19 cellular contexts compared by ENCODE assay signal in the genomic region with DNA sequence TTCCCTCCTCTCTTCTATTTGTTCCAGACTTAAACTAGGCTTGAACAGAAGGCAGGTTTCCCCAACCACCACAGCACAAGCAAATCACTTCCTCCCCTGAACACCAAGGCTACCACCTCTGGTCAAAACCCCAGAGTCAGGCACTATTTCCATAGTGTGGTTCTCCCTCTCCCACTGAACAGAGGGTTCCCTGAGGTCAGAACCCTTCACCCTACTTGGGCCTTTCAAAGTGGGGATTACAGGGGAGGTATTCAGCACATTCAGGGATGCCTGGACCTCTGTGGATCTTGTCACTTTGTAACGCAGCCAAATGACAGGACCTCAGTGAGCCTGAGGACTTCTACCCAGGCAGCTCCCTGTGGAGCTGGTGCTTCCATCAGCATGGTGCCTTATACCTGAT.
DNase-seq lines count a peak whose midpoint lies in the region; ATAC-seq and TF ChIP-seq lines count a peak whose summit lies in the region.
"Had no signal": no experiment of that assay in that cellular context is flagged by ENCODE, and none has a peak within 500 bp of the region (broad histone marks: within the 10 kb centered on the region; RNA-seq: fewer than 3 reads in every experiment).

No MANE protein-coding gene starts in this region.

- TF ChIP-seq CTCF in ascending aorta (IDR thresholded peaks at IDR 0.05), result no peak
- TF ChIP-seq CTCF in lung (IDR thresholded peaks at IDR 0.05; ENCODE audit: control extremely low read depth, extremely low read depth), result no peak
- TF ChIP-seq CTCF in stomach (IDR thresholded peaks at IDR 0.05), result no peak
- no peak for TF ChIP-seq CTCF in osteoblast (IDR thresholded peaks at IDR 0.05; ENCODE audit: extremely low read depth, low read depth, low read length)

- H3K9me3 ChIP-seq in BLaER1 treated with 17β-estradiol and CSF1 and Interleukin-3, amounts not matched to agents 10 nM and 100 nM (replicated peaks in 1 of 11), result no peaks in the 10 kb centered on the region
- H3K9me3 ChIP-seq in ascending aorta, result no peaks in the 10 kb centered on the region
- H3K9me3 ChIP-seq in lung (ENCODE audit: control insufficient read depth in 2 of 2, insufficient read depth in 1 of 2, low read length in 1 of 2), result no peaks in the 10 kb centered on the region
- H3K9me3 ChIP-seq in stomach, result no peaks in the 10 kb centered on the region
- no peaks in the 10 kb centered on the region for H3K9me3 ChIP-seq in osteoblast (ENCODE audit: low read depth, low read length)
- H3K9me3 ChIP-seq: mucosa of descending colon, SK-N-SH had no signal

- peak overlapping the region; percentile 62 to 98 (median 87); a peak in 19 of 22 replicates for H3K4me2 ChIP-seq in BLaER1 treated with 17β-estradiol and CSF1 and Interleukin-3, amounts not matched to agents 10 nM and 100 nM
- no peak overlapping the region for H3K4me2 ChIP-seq in osteoblast (ENCODE audit: insufficient read depth, low read length)
- H3K4me2 ChIP-seq: hepatocyte, SK-N-SH had no signal

- peaks cover 0 to 19% (median 0%) of the 10 kb centered on the region in 11 experiments; a peak in 5 of 22 replicates for H3K36me3 ChIP-seq in BLaER1 treated with 17β-estradiol and CSF1 and Interleukin-3, amounts not matched to agents 10 nM and 100 nM
- H3K36me3 ChIP-seq in ascending aorta, result peaks cover 35 to 52% of the 10 kb centered on the region in 2 donors
- peaks cover 0 to 9% of the 10 kb centered on the region in 2 donors for H3K36me3 ChIP-seq in lung (ENCODE audit: control insufficient read depth in 2 of 2, insufficient read depth in 2 of 2, low read length in 2 of 2)
- H3K36me3 ChIP-seq in stomach, result peaks cover 0 to 17% (median 8%) of the 10 kb centered on the region in 4 donors
- peaks cover 41% of the 10 kb centered on the region for H3K36me3 ChIP-seq in osteoblast (ENCODE audit: insufficient read depth, low read length)

- H3K4me3 ChIP-seq in BLaER1 treated with 17β-estradiol and CSF1 and Interleukin-3, amounts not matched to agents 10 nM and 100 nM, result no peak overlapping the region
- peak overlapping the region in 1 of 2 donors; percentile 0 for H3K4me3 ChIP-seq in ascending aorta
- H3K4me3 ChIP-seq in lung, result no peak overlapping the region
- no peak overlapping the region for H3K4me3 ChIP-seq in stomach
- no peak overlapping the region for H3K4me3 ChIP-seq in osteoblast (ENCODE audit: insufficient read depth, low read length)
- H3K4me3 ChIP-seq: hepatocyte, mucosa of descending colon had no signal

- H3K27me3 ChIP-seq in BLaER1 treated with 17β-estradiol and CSF1 and Interleukin-3, amounts not matched to agents 10 nM and 100 nM, result peaks cover 0 to 4% (median 0%) of the 10 kb centered on the region in 11 experiments; a peak in 2 of 22 replicates
- no peaks in the 10 kb centered on the region for H3K27me3 ChIP-seq in ascending aorta
- no peaks in the 10 kb centered on the region for H3K27me3 ChIP-seq in lung (ENCODE audit: control insufficient read depth, insufficient read depth)
- no peaks in the 10 kb centered on the region for H3K27me3 ChIP-seq in stomach
- H3K27me3 ChIP-seq in osteoblast (ENCODE audit: insufficient read depth, low read length), result no peaks in the 10 kb centered on the region
- H3K27me3 ChIP-seq: hepatocyte had no signal

- TF ChIP-seq EP300 in stomach (IDR thresholded peaks at IDR 0.05), result no peak

- 0 out of 22 replicates have a peak overlapping the region, but pooled peaks of 1 of the 11 experiments have one; percentile 20 for H3K9ac ChIP-seq in BLaER1 treated with 17β-estradiol and CSF1 and Interleukin-3, amounts not matched to agents 10 nM and 100 nM
- H3K9ac ChIP-seq: SK-N-SH had no signal

- whole genome bisulfite sequencing in lung, 2 donors, result 82 to 86% methylated on average over 1 of the region's 1 CpG
- 62 to 93% (median 83%) methylated on average over 1 of the region's 1 CpG for WGBS in stomach, 5 donors

- ATAC-seq in lung (ENCODE audit: insufficient read depth, low FRiP score), result no peak
- no peak for ATAC-seq in left lobe of liver

- H3K4me1 ChIP-seq in BLaER1 treated with 17β-estradiol and CSF1 and Interleukin-3, amounts not matched to agents 10 nM and 100 nM, result peaks cover 61 to 77% (median 72%) of the 10 kb centered on the region in 10 experiments
- H3K4me1 ChIP-seq in ascending aorta, result peaks cover 72 to 99% of the 10 kb centered on the region in 2 donors
- peaks cover 64 to 74% of the 10 kb centered on the region in 2 donors for H3K4me1 ChIP-seq in lung (ENCODE audit: control insufficient read depth in 2 of 2, insufficient read depth in 2 of 2, low read length in 2 of 2)
- H3K4me1 ChIP-seq in stomach, result peaks cover 74 to 100% (median 89%) of the 10 kb centered on the region in 4 donors
- H3K4me1 ChIP-seq in osteoblast (ENCODE audit: insufficient read depth, low read length), result peaks cover 35% of the 10 kb centered on the region

- intact Hi-C loops in ascending aorta (cut with DNase I), result no loop called here
- intact Hi-C loops in stomach (cut with DNase I; ENCODE audit: low total_unique reads), result no loop called here

- peaks cover 72% of the 10 kb centered on the region for H3K79me2 ChIP-seq in osteoblast (ENCODE audit: insufficient read depth, low read length)

- no peak overlapping the region for H2AFZ ChIP-seq in osteoblast (ENCODE audit: low read length)
- H2AFZ ChIP-seq: hepatocyte had no signal

- DNase-seq in ascending aorta (ENCODE audit: low spot score in 2 of 2) (no peak), lung (ENCODE audit: low spot score) (no peak), stomach (no peak), left lobe of liver (ENCODE audit: low spot score) (no peak), osteoblast (ENCODE audit: insufficient read length, low spot score, missing footprints) (no peak)
- no peak for DNase-seq in activated effector memory CD4-positive, alpha-beta T cell treated with Interleukin-2 at 50 U/mL for 16 hours
- DNase-seq in stimulated activated CD4-positive, alpha-beta T cell treated with anti-CD3 and anti-CD28 coated beads, Interleukin-2, amount 100 ng/mL, for 24 hours, result no peak
- DNase-seq: caudate nucleus; CD4-positive, alpha-beta memory T cell; effector CD8-positive, alpha-beta T cell; mucosa of descending colon; NCI-H1417 treated with DMSO at 0.1 percent for 48 hours; NCI-H2171 treated with DMSO at 0.1 percent for 48 hours; NCI-H748 treated with DMSO at 0.1 percent for 48 hours; SK-N-SH; small intestine; T1000 had no signal

- TF ChIP-seq POLR2A in stomach (IDR thresholded peaks at IDR 0.05), result no peak

- H3K27ac ChIP-seq in BLaER1 treated with 17β-estradiol and CSF1 and Interleukin-3, amounts not matched to agents 10 nM and 100 nM, result 0 out of 22 replicates have a peak overlapping the region, but pooled peaks of 1 of the 11 experiments have one; percentile 23
- H3K27ac ChIP-seq in ascending aorta (peak overlapping the region; percentile 98 to 100), lung (ENCODE audit: low read depth in 1 of 2, low read length in 1 of 2) (peak overlapping the region; percentile 93 to 95), stomach (peak overlapping the region in 4 of 5 donors; percentile 88 to 92 (median 92)), osteoblast (ENCODE audit: low read depth, low read length) (no peak overlapping the region)
- H3K27ac ChIP-seq: hepatocyte had no signal

- H4K20me1 ChIP-seq in BLaER1 treated with 17β-estradiol and CSF1 and Interleukin-3, amounts not matched to agents 10 nM and 100 nM, result peaks cover 9 to 76% (median 31%) of the 10 kb centered on the region in 11 experiments; a peak in 19 of 22 replicates
- peaks cover 56% of the 10 kb centered on the region for H4K20me1 ChIP-seq in osteoblast (ENCODE audit: insufficient read depth, low read length)
